In the genomic region with DNA sequence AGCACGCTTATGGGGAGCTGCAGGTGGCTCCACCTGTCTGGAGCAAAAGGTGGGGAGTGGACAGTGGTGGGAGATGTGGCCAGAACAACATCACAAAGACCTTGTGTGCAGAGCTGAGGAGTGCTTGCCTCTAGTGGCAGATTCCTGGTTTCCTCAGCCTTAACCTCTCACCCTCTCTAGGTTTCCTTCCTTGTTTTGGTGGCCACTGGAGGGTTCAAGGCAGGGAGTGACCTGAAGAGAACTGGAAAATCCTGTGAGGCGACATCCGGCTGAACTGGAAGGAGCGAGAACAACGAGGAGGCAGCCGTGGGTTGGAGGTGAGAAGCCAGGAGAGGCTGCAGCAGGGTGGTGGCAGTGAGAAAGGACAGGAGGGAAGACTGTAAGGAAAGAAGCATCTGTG, we compare ENCODE assay signal across 19 cellular contexts. TPM values are rescaled to one million over a fixed set of nuclear protein-coding genes. Genes with fewer than 3 reads are reported as not detected.
DNase-seq lines count a peak whose midpoint lies in the region; ATAC-seq, FAIRE-seq and TF ChIP-seq lines count a peak whose summit lies in the region.
"Had no signal": no experiment of that assay in that cellular context is flagged by ENCODE, and none has a peak within 500 bp of the region (broad histone marks: within the 10 kb centered on the region; RNA-seq: fewer than 3 reads in every experiment).

No MANE protein-coding gene starts in this region.

- H3K4me1 ChIP-seq in left lung: no peaks in the 10 kb centered on the region
- no peaks in the 10 kb centered on the region for H3K4me1 ChIP-seq in right cardiac atrium (ENCODE audit: control insufficient read depth, insufficient read depth, low read length)

- H3K36me3 Mint-ChIP-seq in stimulated activated effector memory CD8-positive, alpha-beta T cell treated with anti-CD3 and anti-CD28 coated beads, Interleukin-12 subunit alpha, Interleukin-12 subunit beta, amount 100 ng/mL, for 72 hours: peaks cover 6% of the 10 kb centered on the region

- intact Hi-C loops in left lung (cut with DNase I) (no loop called here), right cardiac atrium (cut with DNase I) (no loop called here)

- peaks cover 55% of the 10 kb centered on the region for H3K4me1 Mint-ChIP-seq in stimulated activated effector memory CD8-positive, alpha-beta T cell treated with anti-CD3 and anti-CD28 coated beads, Interleukin-12 subunit alpha, Interleukin-12 subunit beta, amount 100 ng/mL, for 72 hours
- H3K4me1 Mint-ChIP-seq: B cell had no signal

- no peaks in the 10 kb centered on the region for H3K36me3 ChIP-seq in left lung

- TF ChIP-seq POLR2A in GM12892 (IDR thresholded peaks at IDR 0.05; ENCODE audit: low read depth, low read length): no peak

- no peak for TF ChIP-seq CTCF in left lung (IDR thresholded peaks at IDR 0.05)

- no peak for DNase-seq in GM12892 (ENCODE audit: insufficient read length)
- DNase-seq in HTR-8/SVneo (ENCODE audit: insufficient read length, low spot score): no peak
- no peak for DNase-seq in left lung
- no peak for DNase-seq in stimulated activated effector memory CD8-positive, alpha-beta T cell treated with anti-CD3 and anti-CD28 coated beads, Interleukin-12 subunit alpha, Interleukin-12 subunit beta, amount 100 ng/mL, for 72 hours (ENCODE audit: low spot score in 2 of 2)
- no peak for DNase-seq in HuH-7 (ENCODE audit: low spot score)
- DNase-seq in stimulated activated CD4-positive, alpha-beta T cell treated with anti-CD3 and anti-CD28 coated beads, Interleukin-15, amount 100 ng/mL, for 24 hours: no peak
- DNase-seq in right cardiac atrium: no peak
- DNase-seq in NCI-H2107 treated with DMSO at 0.1 percent for 48 hours (lab: John Stamatoyannopoulos, UW; ENCODE audit: unreplicated experiment): no peak
- DNase-seq: C1 segment of cervical spinal cord; Calu3; CD4-positive, alpha-beta T cell; DMS 273 treated with DMSO at 0.1 percent for 48 hours; DMS79; GDM1 had no signal

- WGBS in right cardiac atrium: 85% methylated on average over 6 of the region's 6 CpGs

- no peak overlapping the region for H3K4me3 Mint-ChIP-seq in stimulated activated effector memory CD8-positive, alpha-beta T cell treated with anti-CD3 and anti-CD28 coated beads, Interleukin-12 subunit alpha, Interleukin-12 subunit beta, amount 100 ng/mL, for 72 hours
- H3K4me3 Mint-ChIP-seq: B cell; CD4-positive, alpha-beta T cell had no signal

- H3K27ac Mint-ChIP-seq in stimulated activated effector memory CD8-positive, alpha-beta T cell treated with anti-CD3 and anti-CD28 coated beads, Interleukin-12 subunit alpha, Interleukin-12 subunit beta, amount 100 ng/mL, for 72 hours: peak overlapping the region; percentile 11
- H3K27ac Mint-ChIP-seq: B cell; CD4-positive, alpha-beta T cell had no signal

- H3K9me3 ChIP-seq in left lung (no peaks in the 10 kb centered on the region), right cardiac atrium (ENCODE audit: control insufficient read depth, low read length) (no peaks in the 10 kb centered on the region)

- no peak overlapping the region for H3K4me3 ChIP-seq in left lung
- H3K4me3 ChIP-seq in right cardiac atrium (ENCODE audit: low read length): no peak overlapping the region
- H3K4me3 ChIP-seq: K562 had no signal

- peak; percentile 21 for FAIRE-seq in GM12892 (lab: Jason Lieb, UNC)
- FAIRE-seq in HTR-8/SVneo (lab: Jason Lieb, UNC): peak; percentile 13
- FAIRE-seq: A204.1, K562 had no signal

- ATAC-seq in left lung (peak; percentile 30), right cardiac atrium (no peak)
- no peak for ATAC-seq in stimulated activated effector memory CD8-positive, alpha-beta T cell treated with anti-CD3 and anti-CD28 coated beads, Interleukin-12 subunit alpha, Interleukin-12 subunit beta, amount 100 ng/mL, for 72 hours
- ATAC-seq: HCT116, K562 had no signal

- H3K9me3 Mint-ChIP-seq in stimulated activated effector memory CD8-positive, alpha-beta T cell treated with anti-CD3 and anti-CD28 coated beads, Interleukin-12 subunit alpha, Interleukin-12 subunit beta, amount 100 ng/mL, for 72 hours: no peaks in the 10 kb centered on the region
- H3K9me3 Mint-ChIP-seq: CD4-positive, alpha-beta T cell had no signal

- H3K27ac ChIP-seq in left lung (no peak overlapping the region), right cardiac atrium (ENCODE audit: low read length) (no peak overlapping the region)

- H3K27me3 ChIP-seq in left lung (no peaks in the 10 kb centered on the region), right cardiac atrium (ENCODE audit: control insufficient read depth, insufficient read depth) (no peaks in the 10 kb centered on the region)

RNA-seq across cellular contexts. Expression of a gene that starts 6.3 kb away (rescaled TPM):
- polyA plus RNA-seq in GM12892 (2012; ENCODE audit: missing spikeins): 3.9 TPM
- total RNA-seq in left lung (10 to 100 TPM; 20.2 to 30.9 TPM), right cardiac atrium (1 to 10 TPM; 4.1 to 8.1 (median 6.3) TPM)
- 1.3 TPM for polyA plus RNA-seq in right cardiac atrium
- polyA plus RNA-seq: K562 had no signal

RNA-seq across cellular contexts. Expression of a gene that starts 49.8 kb away (rescaled TPM):
- polyA plus RNA-seq in GM12892 (2012; ENCODE audit: missing spikeins): 72.4 TPM
- total RNA-seq in left lung (10 to 100 TPM in 1 of 2 donors, 1 to 10 TPM in 1; 4.3 to 19.6 TPM), right cardiac atrium (1 to 10 TPM in 1 of 4 donors, under 1 TPM in 2, not detected in 1; 0.53 to 3.0 (median 0.54) TPM)
- polyA plus RNA-seq in right cardiac atrium: 0.91 TPM
- total RNA-seq: H4 had no signal
